In genomic region chr4:68349361-68350360, GRCh38 we compare ENCODE assay signal across 8 cellular contexts. TPM values are rescaled to one million over a fixed set of nuclear protein-coding genes. Genes with fewer than 3 reads are reported as not detected.
DNase-seq lines count a peak whose midpoint lies in the region; TF ChIP-seq lines count a peak whose summit lies in the region.

Gene YTHDC1, minus strand, starts transcription at chr4:68350090. Its CDS starts 337 bp downstream, at chr4:68349753.

- H3K4ac ChIP-seq in H9 (ENCODE audit: low read depth, low read length): no peak within 1 kb of the TSS; the same call in 1 of the 2 replicates

- peak within 1 kb of the TSS; percentile 98 for H3K14ac ChIP-seq in H9 (ENCODE audit: insufficient read depth, low read length)

- peak within 1 kb of the TSS; percentile 98 for H3K18ac ChIP-seq in H9 (ENCODE audit: insufficient read length, low read depth, low read length)

- H2AK5ac ChIP-seq in H9 (ENCODE audit: insufficient read length, low read length): no peak within 1 kb of the TSS

- no peaks in the 10 kb centered on the region for H4K20me1 ChIP-seq in H9 (ENCODE audit: control insufficient read depth, insufficient read depth, insufficient read length)

- no peak within 1 kb of the TSS for H2AFZ ChIP-seq in H9 (ENCODE audit: low read length)

- H3K9me3 ChIP-seq in ES-I3 (ENCODE audit: control insufficient read depth, insufficient read depth, low read length): no peaks in the 10 kb centered on the region
- no peaks in the 10 kb centered on the region for H3K9me3 ChIP-seq in H9 (ENCODE audit: control insufficient read depth, low read depth, low read length)
- no peaks in the 10 kb centered on the region for H3K9me3 ChIP-seq in MG63

- WGBS in H9 (ENCODE audit: extremely low coverage, insufficient read length, low lambda C conversion rate): no CpG with 5 or more reads among the region's 79 CpGs

- H3K36me3 ChIP-seq in ES-I3 (ENCODE audit: insufficient read depth, low read length) (peaks cover 5% of the 10 kb centered on the region; the same call in 1 of the 2 replicates), MG63 (no peaks in the 10 kb centered on the region; the same call in 1 of the 2 replicates)

- H3K4me1 ChIP-seq in ES-I3 (ENCODE audit: insufficient read depth, low read length): peaks cover 16% of the 10 kb centered on the region; the same call in 1 of the 2 replicates
- H3K4me1 ChIP-seq in H9 (ENCODE audit: insufficient read depth, low read length): no peaks in the 10 kb centered on the region; the same call in 1 of the 2 replicates

- H2BK20ac ChIP-seq in H9 (ENCODE audit: low read depth, low read length, poor library complexity, severe bottlenecking): no peak within 1 kb of the TSS

- H3K27me3 ChIP-seq in H9 (ENCODE audit: insufficient read depth, low read length): no peaks in the 10 kb centered on the region
- H3K27me3 ChIP-seq in MG63: no peaks in the 10 kb centered on the region

- H3K23ac ChIP-seq in H9 (ENCODE audit: insufficient read length, low read depth, low read length): no peak within 1 kb of the TSS

- peak within 1 kb of the TSS; percentile 33 for H4K5ac ChIP-seq in H9 (ENCODE audit: insufficient read length, low read depth, low read length)

- H3K9ac ChIP-seq in ES-I3 (ENCODE audit: low read depth, low read length): peak within 1 kb of the TSS; percentile 100
- H3K9ac ChIP-seq in H9 (ENCODE audit: extremely low read depth, insufficient read length, low read length): peak within 1 kb of the TSS; percentile 93

- H3K4me3 ChIP-seq in MG63: peak within 1 kb of the TSS; percentile 92
- H3K4me3 ChIP-seq in fibroblast of the aortic adventitia (ENCODE audit: low read depth, low read length): peak within 1 kb of the TSS; percentile 90

- no peak within 1 kb of the TSS for H2BK15ac ChIP-seq in H9 (ENCODE audit: low read depth, low read length)

- peaks cover 42% of the 10 kb centered on the region for H3K79me2 ChIP-seq in H9 (ENCODE audit: insufficient read depth, low read length)

- H3K4me2 ChIP-seq in H9 (ENCODE audit: insufficient read depth, insufficient read length, low read length): peak within 1 kb of the TSS; percentile 81

- H4K8ac ChIP-seq in H9 (replicated peaks; ENCODE audit: insufficient read length, low read depth, low read length): no peak within 1 kb of the TSS

- DNase-seq in H9: peak; percentile 96
- DNase-seq in MG63: peak; percentile 90
- DNase-seq in SHP77 treated with DMSO at 0.1 percent for 48 hours (lab: John Stamatoyannopoulos, UW): peak; percentile 70
- peak; percentile 98 for DNase-seq in activated effector memory CD4-positive, alpha-beta T cell treated with anti-CD3 and anti-CD28 coated beads, Interleukin-2, amount 50 U/mL, for 16 hours
- peak; percentile 95 for DNase-seq in fibroblast of the aortic adventitia (ENCODE audit: low read depth)

- H3T11ph ChIP-seq in H9 (ENCODE audit: low read length): no peak within 1 kb of the TSS

- peaks cover 3% of the 10 kb centered on the region for H3K23me2 ChIP-seq in H9 (ENCODE audit: insufficient read length, low read depth, low read length, poor library complexity, severe bottlenecking)

- peak within 1 kb of the TSS; percentile 50 for H4K91ac ChIP-seq in H9 (ENCODE audit: insufficient read length, low read depth, low read length)

- peak within 1 kb of the TSS; percentile 83 for H2BK5ac ChIP-seq in H9 (ENCODE audit: insufficient read length, low read length)

- H3K9me3 Mint-ChIP-seq in H9: no peaks in the 10 kb centered on the region
- no peaks in the 10 kb centered on the region for H3K9me3 Mint-ChIP-seq in nephron
- H3K9me3 Mint-ChIP-seq in stimulated activated naive CD8-positive, alpha-beta T cell treated with anti-CD3 and anti-CD28 coated beads, Interleukin-15, Interleukin-2, amounts not matched to agents 100 ng/mL and 50 ng/mL, for 24 hours: no peaks in the 10 kb centered on the region

- peak within 1 kb of the TSS; percentile 93 to 97 for H3K4me3 Mint-ChIP-seq in H9
- H3K4me3 Mint-ChIP-seq in nephron: peak within 1 kb of the TSS; percentile 95 to 97 (median 95)
- peak within 1 kb of the TSS; percentile 99 for H3K4me3 Mint-ChIP-seq in stimulated activated naive CD8-positive, alpha-beta T cell treated with anti-CD3 and anti-CD28 coated beads, Interleukin-15, Interleukin-2, amounts not matched to agents 100 ng/mL and 50 ng/mL, for 24 hours

- peak within 1 kb of the TSS; percentile 55 for H3K56ac ChIP-seq in H9 (ENCODE audit: insufficient read length, low read depth, low read length)

- H2BK120ac ChIP-seq in H9 (ENCODE audit: low read depth, low read length, poor library complexity, severe bottlenecking): no peak within 1 kb of the TSS

- H3K27me3 Mint-ChIP-seq in H9 (ENCODE audit: low read depth) (no peaks in the 10 kb centered on the region), nephron (ENCODE audit: low read depth) (peaks cover 3% of the 10 kb centered on the region)
- no peaks in the 10 kb centered on the region for H3K27me3 Mint-ChIP-seq in stimulated activated naive CD8-positive, alpha-beta T cell treated with anti-CD3 and anti-CD28 coated beads, Interleukin-15, Interleukin-2, amounts not matched to agents 100 ng/mL and 50 ng/mL, for 24 hours

- no peaks in the 10 kb centered on the region for H3K79me1 ChIP-seq in H9 (ENCODE audit: insufficient read depth, low read depth, low read length, poor library complexity, severe bottlenecking)

- H3K27ac Mint-ChIP-seq in H9 (peak within 1 kb of the TSS; percentile 99 to 100 (median 99)), nephron (peak within 1 kb of the TSS; percentile 97 to 100 (median 99))
- peak within 1 kb of the TSS; percentile 97 for H3K27ac Mint-ChIP-seq in stimulated activated naive CD8-positive, alpha-beta T cell treated with anti-CD3 and anti-CD28 coated beads, Interleukin-15, Interleukin-2, amounts not matched to agents 100 ng/mL and 50 ng/mL, for 24 hours

- TF ChIP-seq CTCF in H9 (conservative IDR thresholded peaks at IDR 0.05): no peak
- TF ChIP-seq CTCF in fibroblast of the aortic adventitia (IDR thresholded peaks at IDR 0.05; ENCODE audit: insufficient read depth, low read length): no peak
- no peak for TF ChIP-seq CTCF in nephron (IDR thresholded peaks at IDR 0.05; ENCODE audit: unreplicated experiment in 3 of 3)

- H3K4me1 Mint-ChIP-seq in H9 (peaks cover 29 to 35% of the 10 kb centered on the region in 2 experiments), nephron (peaks cover 34% of the 10 kb centered on the region)
- H3K4me1 Mint-ChIP-seq in stimulated activated naive CD8-positive, alpha-beta T cell treated with anti-CD3 and anti-CD28 coated beads, Interleukin-15, Interleukin-2, amounts not matched to agents 100 ng/mL and 50 ng/mL, for 24 hours (ENCODE audit: low read depth): peaks cover 48% of the 10 kb centered on the region

- peak within 1 kb of the TSS; percentile 82 for H3K27ac ChIP-seq in H9 (ENCODE audit: insufficient read length, low read depth, low read length)

- H3K36me3 Mint-ChIP-seq in H9 (ENCODE audit: insufficient read depth in 1 of 3, low read depth in 3 of 3) (peaks cover 10 to 20% (median 11%) of the 10 kb centered on the region in 3 experiments), nephron (ENCODE audit: low read depth) (peaks cover 12% of the 10 kb centered on the region)
- H3K36me3 Mint-ChIP-seq in stimulated activated naive CD8-positive, alpha-beta T cell treated with anti-CD3 and anti-CD28 coated beads, Interleukin-15, Interleukin-2, amounts not matched to agents 100 ng/mL and 50 ng/mL, for 24 hours (ENCODE audit: low read depth): peaks cover 21% of the 10 kb centered on the region

- peak within 1 kb of the TSS; percentile 22 for H2BK12ac ChIP-seq in H9 (ENCODE audit: insufficient read length, low read depth, low read length)

RNA-seq across cellular contexts. Expression of gene YTHDC1, which starts in this region (rescaled TPM):
- total RNA-seq in H9 (2021) (155 and 158 TPM in 2 replicates), fibroblast of the aortic adventitia (ENCODE audit: low replicate concordance) (39.3 and 166 TPM in 2 replicates)
- total RNA-seq in MG63 (2014; rRNA removed; shearing (Covaris generic); ENCODE audit: low replicate concordance): 9.4 and 10.0 TPM in 2 replicates

Comparison
In these comparisons a context has a peak if more than half of its experiments do, and no peak if none do; other contexts are left out.
1. Peak in every context shown above with its lines: DNase-seq, H3K4me3 ChIP-seq and H3K27ac ChIP-seq.